In genomic region chr10:6013413-6014192, GRCh38 we compare ENCODE assay signal across 11 cellular contexts. TPM values are rescaled to one million over a fixed set of nuclear protein-coding genes. Genes with fewer than 3 reads are reported as not detected.
DNase-seq lines count a peak whose midpoint lies in the region; ATAC-seq and TF ChIP-seq lines count a peak whose summit lies in the region.
"Had no signal": no experiment of that assay in that cellular context is flagged by ENCODE, and none has a peak within 500 bp of the region (broad histone marks: within the 10 kb centered on the region; RNA-seq: fewer than 3 reads in every experiment).

No MANE protein-coding gene starts in this region.

- peaks cover 57% of the 10 kb centered on the region for H3K36me3 Mint-ChIP-seq in T-helper 1 cell treated with Interleukin-12 subunit alpha and Interleukin-12 subunit beta and Interleukin-4 antibody, amounts not matched to agents 30 μg/mL and 1 μg/mL, for 36 hours (ENCODE audit: low read depth)
- H3K36me3 Mint-ChIP-seq in IgD-negative memory B cell (no peaks in the 10 kb centered on the region), natural killer cell (no peaks in the 10 kb centered on the region)
- H3K36me3 Mint-ChIP-seq in activated T-helper 17 cell treated with anti-CD3 and anti-CD28 coated beads, Interleukin-2, amount 50 U/mL, for 72 hours (ENCODE audit: low read depth), result peaks cover 93% of the 10 kb centered on the region

- H3K4me3 Mint-ChIP-seq in T-helper 1 cell treated with Interleukin-12 subunit alpha and Interleukin-12 subunit beta and Interleukin-4 antibody, amounts not matched to agents 30 μg/mL and 1 μg/mL, for 36 hours, result no peak overlapping the region
- no peak overlapping the region for H3K4me3 Mint-ChIP-seq in IgD-negative memory B cell
- H3K4me3 Mint-ChIP-seq in activated T-helper 17 cell treated with anti-CD3 and anti-CD28 coated beads, Interleukin-2, amount 50 U/mL, for 72 hours, result peak overlapping the region; percentile 62
- H3K4me3 Mint-ChIP-seq in natural killer cell, result no peak overlapping the region
- H3K4me3 Mint-ChIP-seq: dendritic cell treated with granulocyte-macrophage colony-stimulating factor and Interleukin-4, amounts not matched to agents 40 ng/mL and 50 ng/mL, for 4 days had no signal

- intact Hi-C loops in natural killer cell (cut with micrococcal nuclease), result loop anchor here (1.0 to 10.0 kb wide), 3 partner anchors 38 to 131 kb away; no protein-coding TSS in a partner anchor

- peaks cover 3% of the 10 kb centered on the region for H3K9me3 Mint-ChIP-seq in T-helper 1 cell treated with Interleukin-12 subunit alpha and Interleukin-12 subunit beta and Interleukin-4 antibody, amounts not matched to agents 30 μg/mL and 1 μg/mL, for 36 hours
- H3K9me3 Mint-ChIP-seq in IgD-negative memory B cell (no peaks in the 10 kb centered on the region), natural killer cell (no peaks in the 10 kb centered on the region)
- no peaks in the 10 kb centered on the region for H3K9me3 Mint-ChIP-seq in activated T-helper 17 cell treated with anti-CD3 and anti-CD28 coated beads, Interleukin-2, amount 50 U/mL, for 72 hours

- peak overlapping the region; percentile 93 for H3K27ac Mint-ChIP-seq in T-helper 1 cell treated with Interleukin-12 subunit alpha and Interleukin-12 subunit beta and Interleukin-4 antibody, amounts not matched to agents 30 μg/mL and 1 μg/mL, for 36 hours
- H3K27ac Mint-ChIP-seq in IgD-negative memory B cell, result peak overlapping the region; percentile 48 to 87 (median 74)
- H3K27ac Mint-ChIP-seq in activated T-helper 17 cell treated with anti-CD3 and anti-CD28 coated beads, Interleukin-2, amount 50 U/mL, for 72 hours, result peak overlapping the region; percentile 99
- peak overlapping the region; percentile 43 for H3K27ac Mint-ChIP-seq in natural killer cell
- H3K27ac Mint-ChIP-seq: dendritic cell treated with granulocyte-macrophage colony-stimulating factor and Interleukin-4, amounts not matched to agents 40 ng/mL and 50 ng/mL, for 4 days had no signal

- TF ChIP-seq CTCF in natural killer cell (IDR thresholded peaks at IDR 0.05), result no peak

- peaks cover 40% of the 10 kb centered on the region for H3K4me1 Mint-ChIP-seq in T-helper 1 cell treated with Interleukin-12 subunit alpha and Interleukin-12 subunit beta and Interleukin-4 antibody, amounts not matched to agents 30 μg/mL and 1 μg/mL, for 36 hours (ENCODE audit: low read depth)
- H3K4me1 Mint-ChIP-seq in IgD-negative memory B cell (peaks cover 10 to 14% (median 12%) of the 10 kb centered on the region in 3 donors), natural killer cell (peaks cover 0 to 8% of the 10 kb centered on the region in 2 donors)
- H3K4me1 Mint-ChIP-seq in activated T-helper 17 cell treated with anti-CD3 and anti-CD28 coated beads, Interleukin-2, amount 50 U/mL, for 72 hours, result peaks cover 50% of the 10 kb centered on the region

- no peak for ATAC-seq in activated T-helper 17 cell treated with anti-CD3 and anti-CD28 coated beads, Interleukin-2, amount 50 U/mL, for 72 hours (replicated peaks)
- ATAC-seq in natural killer cell, result no peak

- no peaks in the 10 kb centered on the region for H3K27me3 Mint-ChIP-seq in T-helper 1 cell treated with Interleukin-12 subunit alpha and Interleukin-12 subunit beta and Interleukin-4 antibody, amounts not matched to agents 30 μg/mL and 1 μg/mL, for 36 hours (ENCODE audit: low read depth)
- H3K27me3 Mint-ChIP-seq in IgD-negative memory B cell, result peaks cover 1% of the 10 kb centered on the region
- no peaks in the 10 kb centered on the region for H3K27me3 Mint-ChIP-seq in activated T-helper 17 cell treated with anti-CD3 and anti-CD28 coated beads, Interleukin-2, amount 50 U/mL, for 72 hours
- peaks cover 0 to 3% of the 10 kb centered on the region in 2 donors for H3K27me3 Mint-ChIP-seq in natural killer cell (ENCODE audit: low read depth in 2 of 2)
- H3K27me3 Mint-ChIP-seq: dendritic cell treated with granulocyte-macrophage colony-stimulating factor and Interleukin-4, amounts not matched to agents 40 ng/mL and 50 ng/mL, for 4 days had no signal

- DNase-seq in T-helper 1 cell (no peak), natural killer cell (no peak), NCI-H446 (lab: John Stamatoyannopoulos, UW) (no peak), NCI-H526 treated with DMSO at 0.1 percent for 48 hours (lab: John Stamatoyannopoulos, UW) (no peak), ecto neural progenitor cell (ENCODE audit: low spot score) (no peak)

RNA-seq across cellular contexts. Expression of gene IL15RA, which starts 36.3 kb away (rescaled TPM):
- 6.4 TPM for polyA plus RNA-seq in IgD-negative memory B cell
- 10 to 100 TPM; 25.5 to 28.2 TPM for total RNA-seq in activated T-helper 17 cell treated with anti-CD3 and anti-CD28 coated beads, Interleukin-2, amount 50 U/mL, for 72 hours
- total RNA-seq in natural killer cell, result 10 to 100 TPM; 10.7 to 11.8 (median 11.3) TPM

RNA-seq across cellular contexts. Expression of gene IL2RA, which starts 48.6 kb away (rescaled TPM):
- polyA plus RNA-seq in IgD-negative memory B cell, result 27.2 TPM
- 1,000 to 10,000 TPM; 1,342 to 1,348 TPM for total RNA-seq in activated T-helper 17 cell treated with anti-CD3 and anti-CD28 coated beads, Interleukin-2, amount 50 U/mL, for 72 hours
- 10 to 100 TPM in 1 of 3 donors, 1 to 10 TPM in 2; 3.4 to 11.2 (median 3.7) TPM for total RNA-seq in natural killer cell
- total RNA-seq: fibroblast of villous mesenchyme had no signal
- polyA plus RNA-seq: AG04450 had no signal

Comparison
In these comparisons a context has a peak if more than half of its experiments do, and no peak if none do; other contexts are left out.
1. H3K27ac Mint-ChIP-seq: peak in every context shown above with its lines; median percentile 99 in activated T-helper 17 cell treated with anti-CD3 and anti-CD28 coated beads, Interleukin-2, amount 50 U/mL, for 72 hours; 93 in T-helper 1 cell treated with Interleukin-12 subunit alpha and Interleukin-12 subunit beta and Interleukin-4 antibody, amounts not matched to agents 30 μg/mL and 1 μg/mL, for 36 hours; 74 in IgD-negative memory B cell; 43 in natural killer cell.
2. RNA of gene IL2RA, which starts 48.6 kb away (total RNA-seq): 1,342 to 1,348 TPM in activated T-helper 17 cell treated with anti-CD3 and anti-CD28 coated beads, Interleukin-2, amount 50 U/mL, for 72 hours; 3.4 to 11.2 TPM in natural killer cell; every median in the first group is over 100 times any median in the second.